In the genomic region with DNA sequence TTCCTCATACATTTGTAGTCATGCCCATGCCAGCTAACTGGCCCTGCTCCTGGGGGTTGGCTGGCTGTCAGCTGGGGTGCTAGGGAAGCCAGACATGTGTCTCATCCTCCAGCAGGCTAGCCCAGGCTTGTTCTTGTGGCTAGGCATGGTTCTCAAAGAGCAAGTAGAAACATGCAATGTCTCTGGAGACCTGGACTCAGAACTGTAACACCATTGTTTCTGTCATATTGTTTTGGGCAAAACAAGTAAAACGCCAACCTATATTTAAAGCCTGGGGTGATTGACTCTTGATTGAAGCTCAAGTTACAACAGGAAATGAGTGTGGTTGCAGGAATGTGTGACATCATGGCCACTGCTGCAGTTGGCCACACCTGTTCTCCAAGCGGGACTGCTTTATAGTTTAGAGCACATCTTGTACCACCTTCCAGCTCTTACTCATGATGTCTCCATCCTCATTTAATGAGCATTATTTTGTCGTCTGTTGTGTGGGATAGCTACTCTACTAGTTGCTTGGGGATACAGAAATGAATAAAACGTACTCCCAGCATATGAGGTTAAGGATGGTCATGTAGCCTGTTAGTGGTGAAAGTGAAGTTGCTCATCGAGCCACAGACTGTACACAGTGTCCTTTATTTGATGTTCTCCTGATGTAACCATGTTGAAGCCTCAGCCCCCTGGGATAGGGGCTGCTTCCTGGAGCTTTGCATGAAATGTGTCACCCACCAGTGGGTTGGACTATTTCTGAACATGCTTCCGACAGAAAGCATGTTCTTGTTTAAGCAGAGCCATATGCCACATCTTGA, we compare ENCODE assay signal across 10 cellular contexts.
DNase-seq lines count a peak whose midpoint lies in the region; ATAC-seq and TF ChIP-seq lines count a peak whose summit lies in the region.
"Had no signal": no experiment of that assay in that cellular context is flagged by ENCODE, and none has a peak within 500 bp of the region (broad histone marks: within the 10 kb centered on the region; RNA-seq: fewer than 3 reads in every experiment).

No MANE protein-coding gene starts in this region.

- no peaks in the 10 kb centered on the region for H3K9me3 ChIP-seq in HCT116 (ENCODE audit: control insufficient read depth in 1 of 2, insufficient read depth in 1 of 2, low read depth in 1 of 2, low read length in 2 of 2)
- H3K9me3 ChIP-seq in Karpas-422 (ENCODE audit: low read length), result no peaks in the 10 kb centered on the region
- H3K9me3 ChIP-seq: neutrophil had no signal

- BruUV-seq in HCT116 (replicated peaks; lab: Mats Ljungman, UMichigan), result TSS peak; percentile 100

- H3K27ac ChIP-seq in HCT116 (ENCODE audit: low read depth, low read length) (peak overlapping the region; percentile 56), Karpas-422 (ENCODE audit: low read length) (no peak overlapping the region)
- H3K27ac ChIP-seq: neutrophil had no signal

- RAD21 ChIA-PET in HCT116 (lab: Charles Lee; ENCODE audit: low non-redundant PET in 1 of 2, low total read pairs in 2 of 2, uncharacterized antibody in 2 of 2, unreplicated experiment in 2 of 2), result no interaction called here

- TF ChIP-seq CTCF in HCT116 (IDR thresholded peaks at IDR 0.05 in 2 of 3, conservative IDR thresholded peaks at IDR 0.05 in 1 of 3; ENCODE audit: borderline replicate concordance in 1 of 3, insufficient read depth in 1 of 3, low read depth in 2 of 3, low read length in 2 of 3), result no peak

- H2AFZ ChIP-seq in HCT116 (ENCODE audit: low read depth, low read length, poor library complexity, severe bottlenecking), result peak overlapping the region; percentile 70
- no peak overlapping the region for H2AFZ ChIP-seq in Karpas-422 (ENCODE audit: low read length)

- H3K4me1 ChIP-seq in HCT116 (ENCODE audit: control insufficient read depth in 1 of 2, insufficient read depth in 2 of 2, low read length in 2 of 2) (peaks cover 15 to 43% of the 10 kb centered on the region in 2 experiments), Karpas-422 (ENCODE audit: low read length) (peaks cover 6% of the 10 kb centered on the region; the same call in 1 of the 2 replicates)

- intact Hi-C loops in HCT116 (cut with micrococcal nuclease), result no loop called here

- DNase-seq in HCT116 (ENCODE audit: low read depth, low spot score) (peak; percentile 90), Karpas-422 (peak; percentile 52), foreskin melanocyte (peak; percentile 12), NCI-H774 (lab: John Stamatoyannopoulos, UW) (no peak), NCI-H524 treated with DMSO at 0.1 percent for 48 hours (lab: John Stamatoyannopoulos, UW) (no peak), NCI-H2196 treated with DMSO at 0.1 percent for 48 hours (lab: John Stamatoyannopoulos, UW; ENCODE audit: unreplicated experiment) (no peak)
- no peak for DNase-seq in stimulated activated CD4-positive, alpha-beta T cell treated with anti-CD3 and anti-CD28 coated beads, Interleukin-12 subunit alpha, Interleukin-12 subunit beta, amount 100 ng/mL, for 4 hours
- DNase-seq: activated naive CD8-positive, alpha-beta T cell treated with anti-CD3 and anti-CD28 coated beads, Interleukin-2, amount 10 ng/mL, durations not matched to agents 7 days and 5 days had no signal

- H3K79me2 ChIP-seq in HCT116 (ENCODE audit: insufficient read depth, low read length) (no peaks in the 10 kb centered on the region), Karpas-422 (ENCODE audit: low read length) (no peaks in the 10 kb centered on the region)

- TF ChIP-seq POLR2A in HCT116 (IDR thresholded peaks at IDR 0.05; ENCODE audit: borderline replicate concordance, extremely low read depth, insufficient read depth, insufficient read length), result no peak

- ATAC-seq in GM18498 (IDR thresholded peaks at IDR 0.05; ENCODE audit: unreplicated experiment) (peak; percentile 80), HCT116 (peak; percentile 91)

- H3K4me3 ChIP-seq in HCT116 (replicated peaks in 1 of 2; ENCODE audit: low read depth in 1 of 2, low read length in 2 of 2), result peak overlapping the region in 1 of 2 experiments; percentile 27; a peak in 2 of 4 replicates
- no peak overlapping the region for H3K4me3 ChIP-seq in Karpas-422 (ENCODE audit: low read length)

- TF ChIP-seq RAD21 in HCT116 (IDR thresholded peaks at IDR 0.05; ENCODE audit: low read depth), result peak; percentile 25; the same call in 1 of the 2 replicates

- H3K27me3 ChIP-seq in HCT116 (ENCODE audit: insufficient read depth, low read length) (no peaks in the 10 kb centered on the region), Karpas-422 (ENCODE audit: low read length) (no peaks in the 10 kb centered on the region)
- H3K27me3 ChIP-seq: neutrophil had no signal

- POLR2A ChIA-PET in HCT116 (lab: Charles Lee), result interaction anchor here (0.8 to 0.9 kb wide), 2 partner anchors 11 to 44 kb away, joined by 3 to 4 read pairs; no protein-coding TSS in a partner anchor

- CTCF ChIA-PET in HCT116 (lab: Charles Lee), result interaction anchor here (0.5 kb wide), 1 partner anchor 208 kb away, joined by 4 read pairs; no protein-coding TSS in a partner anchor

- H3K9me2 ChIP-seq in HCT116 (ENCODE audit: insufficient read depth), result no peaks in the 10 kb centered on the region
- H3K9me2 ChIP-seq in Karpas-422 (replicated peaks; ENCODE audit: insufficient read depth, low read length), result no peaks in the 10 kb centered on the region; the same call in 1 of the 2 replicates

- peak overlapping the region; percentile 26 for H3K9ac ChIP-seq in HCT116 (ENCODE audit: low read length)
- H3K9ac ChIP-seq in Karpas-422 (ENCODE audit: low read length), result no peak overlapping the region

- H3K4me2 ChIP-seq in HCT116 (ENCODE audit: low read length), result peak overlapping the region; percentile 67
- no peak overlapping the region for H3K4me2 ChIP-seq in Karpas-422 (ENCODE audit: low read depth, low read length, poor library complexity, severe bottlenecking)

- no peaks in the 10 kb centered on the region for H4K20me1 ChIP-seq in HCT116 (ENCODE audit: insufficient read depth)
- no peaks in the 10 kb centered on the region for H4K20me1 ChIP-seq in Karpas-422 (ENCODE audit: insufficient read depth, low read depth, low read length)

- H3K36me3 ChIP-seq in HCT116 (ENCODE audit: control insufficient read depth in 1 of 2, insufficient read depth in 2 of 2, low read length in 2 of 2) (no peaks in the 10 kb centered on the region), Karpas-422 (ENCODE audit: insufficient read depth, low read length) (no peaks in the 10 kb centered on the region)
- H3K36me3 ChIP-seq: neutrophil had no signal

TF ChIP-seq in HCT116, 20 proteins besides CTCF, POLR2A, EP300 and RAD21:
- peak; percentile 66 for TF ChIP-seq TCF7L2 (IDR thresholded peaks at IDR 0.05; ENCODE audit: borderline replicate concordance, extremely low read depth, insufficient read depth, insufficient read length)
- TF ChIP-seq SIN3A (IDR thresholded peaks at IDR 0.05; ENCODE audit: low read depth), result peak; percentile 75
- TF ChIP-seq ZNF274 (IDR thresholded peaks at IDR 0.05; ENCODE audit: low read depth, low read length), result no peak
- TF ChIP-seq ZFX (IDR thresholded peaks at IDR 0.05), result no peak
- TF ChIP-seq ELF1 (IDR thresholded peaks at IDR 0.05; ENCODE audit: borderline replicate concordance, low read depth), result no peak; the same call in 1 of the 2 replicates
- peak; percentile 61; the same call in 1 of the 2 replicates for TF ChIP-seq SRF (IDR thresholded peaks at IDR 0.05; ENCODE audit: low read depth)
- TF ChIP-seq, protein P1, sequence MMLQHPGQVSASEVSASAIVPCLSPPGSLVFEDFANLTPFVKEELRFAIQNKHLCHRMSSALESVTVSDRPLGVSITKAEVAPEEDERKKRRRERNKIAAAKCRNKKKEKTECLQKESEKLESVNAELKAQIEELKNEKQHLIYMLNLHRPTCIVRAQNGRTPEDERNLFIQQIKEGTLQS (IDR thresholded peaks at IDR 0.05), result peak; percentile 86; the same call in 1 of the 2 replicates
- peak; percentile 74 for TF ChIP-seq POLR2AphosphoS5 (IDR thresholded peaks at IDR 0.05; ENCODE audit: low read depth, low read length)
- TF ChIP-seq EGR1 (IDR thresholded peaks at IDR 0.05; ENCODE audit: low read depth), result no peak
- TF ChIP-seq CEBPB (IDR thresholded peaks at IDR 0.05; ENCODE audit: low read depth), result peak; percentile 66
- TF ChIP-seq CBX3 (IDR thresholded peaks at IDR 0.05; ENCODE audit: low read depth), result peak; percentile 83; the same call in 1 of the 2 replicates
- TF ChIP-seq SP1 (IDR thresholded peaks at IDR 0.05; ENCODE audit: low read depth), result peak; percentile 96
- TF ChIP-seq, protein P2, sequence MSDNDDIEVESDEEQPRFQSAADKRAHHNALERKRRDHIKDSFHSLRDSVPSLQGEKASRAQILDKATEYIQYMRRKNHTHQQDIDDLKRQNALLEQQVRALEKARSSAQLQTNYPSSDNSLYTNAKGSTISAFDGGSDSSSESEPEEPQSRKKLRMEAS (IDR thresholded peaks at IDR 0.05), result peak; percentile 86
- peak; percentile 95 for TF ChIP-seq FOSL1 (IDR thresholded peaks at IDR 0.05; ENCODE audit: low read depth)
- peak; percentile 95 for TF ChIP-seq JUND (IDR thresholded peaks at IDR 0.05)
- TF ChIP-seq, protein P3, sequence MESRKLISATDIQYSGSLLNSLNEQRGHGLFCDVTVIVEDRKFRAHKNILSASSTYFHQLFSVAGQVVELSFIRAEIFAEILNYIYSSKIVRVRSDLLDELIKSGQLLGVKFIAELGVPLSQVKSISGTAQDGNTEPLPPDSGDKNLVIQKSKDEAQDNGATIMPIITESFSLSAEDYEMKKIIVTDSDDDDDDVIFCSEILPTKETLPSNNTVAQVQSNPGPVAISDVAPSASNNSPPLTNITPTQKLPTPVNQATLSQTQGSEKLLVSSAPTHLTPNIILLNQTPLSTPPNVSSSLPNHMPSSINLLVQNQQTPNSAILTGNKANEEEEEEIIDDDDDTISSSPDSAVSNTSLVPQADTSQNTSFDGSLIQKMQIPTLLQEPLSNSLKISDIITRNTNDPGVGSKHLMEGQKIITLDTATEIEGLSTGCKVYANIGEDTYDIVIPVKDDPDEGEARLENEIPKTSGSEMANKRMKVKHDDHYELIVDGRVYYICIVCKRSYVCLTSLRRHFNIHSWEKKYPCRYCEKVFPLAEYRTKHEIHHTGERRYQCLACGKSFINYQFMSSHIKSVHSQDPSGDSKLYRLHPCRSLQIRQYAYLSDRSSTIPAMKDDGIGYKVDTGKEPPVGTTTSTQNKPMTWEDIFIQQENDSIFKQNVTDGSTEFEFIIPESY (IDR thresholded peaks at IDR 0.05; ENCODE audit: extremely low read depth, insufficient replicate concordance, low read length), result no peak
- peak; percentile 25 for TF ChIP-seq YY1 (IDR thresholded peaks at IDR 0.05; ENCODE audit: extremely low read depth, insufficient replicate concordance, low read depth, low read length)
- TF ChIP-seq EZH2phosphoT487 (IDR thresholded peaks at IDR 0.05; ENCODE audit: borderline replicate concordance), result no peak
TF ChIP-seq in HCT116: peak in this region for 12.

Comparison
In these comparisons a context has a peak if more than half of its experiments do, and no peak if none do; other contexts are left out.
1. DNase-seq: peak in HCT116 (single experiment), Karpas-422 (single experiment) and foreskin melanocyte (single experiment); none in NCI-H774 (single experiment), stimulated activated CD4-positive, alpha-beta T cell treated with anti-CD3 and anti-CD28 coated beads, Interleukin-12 subunit alpha, Interleukin-12 subunit beta, amount 100 ng/mL, for 4 hours (single experiment), NCI-H524 treated with DMSO at 0.1 percent for 48 hours (single experiment) and NCI-H2196 treated with DMSO at 0.1 percent for 48 hours (single experiment).